ENCODE assay signal across 8 cellular contexts in the genomic region with DNA sequence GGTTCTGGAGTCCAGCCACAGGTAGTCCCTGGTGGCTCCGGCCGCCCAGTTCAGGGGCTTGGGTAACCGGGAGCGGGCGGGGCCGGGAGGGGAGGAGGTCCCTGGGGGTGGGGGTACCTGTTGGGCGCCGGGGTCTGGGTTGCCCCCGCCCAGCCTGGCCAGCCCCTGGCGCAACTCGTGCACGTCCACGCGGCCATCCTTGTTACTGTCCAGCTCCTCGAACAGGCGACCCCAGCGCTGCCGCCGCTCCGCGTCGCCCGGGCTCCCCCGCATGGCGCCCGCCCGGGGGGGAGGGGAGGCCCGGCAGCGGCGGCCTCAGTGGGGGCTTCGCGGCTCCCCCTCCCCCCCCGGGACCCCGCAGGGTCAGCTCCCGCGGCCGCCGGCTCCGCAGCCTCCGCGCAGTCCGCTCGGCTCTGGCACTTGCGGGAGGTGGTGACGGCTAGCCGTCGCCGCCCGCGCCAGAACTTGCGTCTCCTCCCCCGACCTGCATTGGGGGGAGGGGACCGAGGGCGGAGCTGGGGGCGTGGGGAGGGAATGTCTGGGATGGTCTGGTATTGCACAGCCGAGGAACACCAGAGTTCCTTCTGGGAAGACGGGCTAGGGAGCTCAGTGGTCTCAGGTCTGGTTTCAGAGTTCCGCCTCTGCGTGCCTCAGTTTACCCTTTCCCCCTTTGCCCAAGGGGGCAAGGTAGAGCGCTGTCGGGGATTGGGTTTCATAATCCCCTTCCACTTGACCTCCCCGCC. TPM values are rescaled to one million over a fixed set of nuclear protein-coding genes. Genes with fewer than 3 reads are reported as not detected.
DNase-seq lines count a peak whose midpoint lies in the region; ATAC-seq, FAIRE-seq and TF ChIP-seq lines count a peak whose summit lies in the region.

A gene (minus strand): TSS at position 437 of the 743 bp plus-strand sequence. CDS start 164 bp downstream, at position 273.

- peak within 1 kb of the TSS; percentile 4 for H3K4ac ChIP-seq in H1 (replicated peaks; ENCODE audit: insufficient read length, low read depth, low read length)

- H3K27ac ChIP-seq in H1 (ENCODE audit: low read depth, low read length), result 0 out of 2 replicates have a peak within 1 kb of the TSS, but pooled peaks have one; percentile 29

- no peak within 1 kb of the TSS for H2BK120ac ChIP-seq in H1 (replicated peaks; ENCODE audit: low read depth, low read length)

- peaks cover 11% of the 10 kb centered on the region for H3K23me2 ChIP-seq in H1 (ENCODE audit: low read depth, low read length)

- POLR2A ChIA-PET in activated CD4-positive, alpha-beta memory T cell treated with anti-CD3 and anti-CD28 coated beads for 36 hours (lab: Charles Lee), result interaction anchor here (1.1 kb wide), 1 partner anchor 22 kb away, joined by 3 read pairs; a partner anchor contains a TSS
- POLR2A ChIA-PET in H1 (lab: Charles Lee; ENCODE audit: partially characterized antibody), result interaction anchor here (0.5 to 1.1 kb wide), 8 partner anchors 13 to 1142 kb away, joined by 3 to 5 read pairs (median 4); a partner anchor contains a TSS

- FAIRE-seq in H1 (lab: Jason Lieb, UNC), result no peak

- H2AFZ ChIP-seq in H1 (ENCODE audit: low read length), result peak within 1 kb of the TSS; percentile 98

- no peak for TF ChIP-seq EP300 in H1 (IDR thresholded peaks at IDR 0.05; ENCODE audit: borderline replicate concordance in 1 of 2, low read depth in 2 of 2, low read length in 2 of 2)

- H3K23ac ChIP-seq in H1 (ENCODE audit: insufficient read length), result no peak within 1 kb of the TSS

- peaks cover 0 to 9% (median 0%) of the 10 kb centered on the region in 4 experiments; a peak in 5 of 7 replicates for H3K4me1 ChIP-seq in H1 (replicated peaks in 1 of 4; ENCODE audit: control insufficient read depth in 3 of 4, insufficient read depth in 4 of 4, low read length in 3 of 4)

- peaks cover 19% of the 10 kb centered on the region for H3K36me3 Mint-ChIP-seq in activated CD4-positive, alpha-beta memory T cell treated with anti-CD3 and anti-CD28 coated beads for 36 hours
- peaks cover 16% of the 10 kb centered on the region for H3K36me3 Mint-ChIP-seq in memory B cell

- H3K9me3 Mint-ChIP-seq in activated CD4-positive, alpha-beta memory T cell treated with anti-CD3 and anti-CD28 coated beads for 36 hours, result peaks cover 15% of the 10 kb centered on the region
- no peaks in the 10 kb centered on the region for H3K9me3 Mint-ChIP-seq in memory B cell

- DNase-seq in NCI-H2029 (lab: John Stamatoyannopoulos, UW) (peak; percentile 52), NCI-H2029 treated with DMSO at 0.1 percent for 48 hours (lab: John Stamatoyannopoulos, UW) (no peak), NCI-H510A treated with DMSO at 0.1 percent for 48 hours (lab: John Stamatoyannopoulos, UW) (peak; percentile 59), H1 (ENCODE audit: low read depth in 1 of 2, low spot score in 2 of 2) (peak; percentile 33 to 82), memory B cell (ENCODE audit: low spot score in 2 of 2) (peak; percentile 40 to 45)
- peak; percentile 73 for DNase-seq in activated CD4-positive, alpha-beta memory T cell treated with anti-CD3 and anti-CD28 coated beads for 36 hours
- DNase-seq in stimulated activated CD8-positive, alpha-beta memory T cell treated with anti-CD3 and anti-CD28 coated beads, Interleukin-4, amount 100 ng/mL, for 24 hours (ENCODE audit: low read depth), result peak; percentile 51

- no peak for TF ChIP-seq RAD21 in H1 (IDR thresholded peaks at IDR 0.05 in 1 of 2, conservative IDR thresholded peaks at IDR 0.05 in 1 of 2; ENCODE audit: low read depth in 2 of 2, low read length in 2 of 2)

- peak within 1 kb of the TSS; percentile 60 to 78 (median 66) for H3K4me3 ChIP-seq in H1 (ENCODE audit: extremely low read depth in 1 of 4, insufficient read depth in 2 of 4, low read depth in 3 of 4, low read length in 4 of 4)

- H2BK12ac ChIP-seq in H1 (ENCODE audit: low read depth, low read length), result peak within 1 kb of the TSS; percentile 84; the same call in 1 of the 2 replicates

- no peaks in the 10 kb centered on the region for H3K79me2 ChIP-seq in H1 (ENCODE audit: control insufficient read depth in 1 of 2, insufficient read depth in 2 of 2, low read length in 2 of 2)

- CTCF ChIA-PET in activated CD4-positive, alpha-beta memory T cell treated with anti-CD3 and anti-CD28 coated beads for 36 hours (lab: Charles Lee), result no interaction called here
- CTCF ChIA-PET in H1 (lab: Charles Lee; ENCODE audit: partially characterized antibody), result interaction anchor here (0.6 to 1.8 kb wide), 3 partner anchors 15 to 146 kb away, joined by 3 to 5 read pairs (median 5); a partner anchor contains a TSS

- H2BK5ac ChIP-seq in H1 (ENCODE audit: low read depth, low read length), result peak within 1 kb of the TSS; percentile 87; the same call in 1 of the 2 replicates

- no peaks in the 10 kb centered on the region; a peak in 1 of 7 replicates for H3K27me3 ChIP-seq in H1 (replicated peaks in 1 of 4; ENCODE audit: control insufficient read depth in 3 of 4, extremely low read depth in 1 of 4, insufficient read depth in 3 of 4, low read length in 3 of 4)

- TF ChIP-seq CTCF in H1 (IDR thresholded peaks at IDR 0.05; ENCODE audit: control extremely low read depth in 1 of 3, insufficient read depth in 1 of 3, low read depth in 1 of 3, low read length in 3 of 3), result no peak

- 0% methylated on average over 3 of the region's 62 CpGs; no CpG with 5 or more reads in 1 of the 2 experiments for WGBS in H1 (ENCODE audit: extremely low coverage in 1 of 2, insufficient coverage in 1 of 2, insufficient read length in 1 of 2, insufficient replicate concordance in 2 of 2, low coverage in 1 of 2, low lambda C conversion rate in 2 of 2, missing lambda C conversion rate in 1 of 2), 2 experiments

- TF ChIP-seq POLR2A in H1 (IDR thresholded peaks at IDR 0.05; ENCODE audit: control extremely low read depth in 1 of 2, low read depth in 2 of 2, low read length in 2 of 2), result no peak

- peak within 1 kb of the TSS; percentile 91 for H3K4me3 Mint-ChIP-seq in activated CD4-positive, alpha-beta memory T cell treated with anti-CD3 and anti-CD28 coated beads for 36 hours
- peak within 1 kb of the TSS; percentile 90 for H3K4me3 Mint-ChIP-seq in memory B cell

- H3K56ac ChIP-seq in H1 (replicated peaks; ENCODE audit: insufficient read length, low read depth, low read length), result peak within 1 kb of the TSS; percentile 18

- ATAC-seq in HG02870 (IDR thresholded peaks at IDR 0.05; ENCODE audit: unreplicated experiment), result peak; percentile 31
- ATAC-seq in memory B cell (ENCODE audit: low read depth), result peak; percentile 22

- no peaks in the 10 kb centered on the region for H3K9me3 ChIP-seq in H1 (ENCODE audit: insufficient read depth in 2 of 2, low read depth in 1 of 2, low read length in 1 of 2)

- no peaks in the 10 kb centered on the region for H4K20me1 ChIP-seq in H1 (replicated peaks in 1 of 2; ENCODE audit: control insufficient read depth in 1 of 2, insufficient read depth in 2 of 2, low read length in 2 of 2)

- peak within 1 kb of the TSS; percentile 88 for H3K27ac Mint-ChIP-seq in activated CD4-positive, alpha-beta memory T cell treated with anti-CD3 and anti-CD28 coated beads for 36 hours
- peak within 1 kb of the TSS; percentile 88 for H3K27ac Mint-ChIP-seq in memory B cell

- 0 out of 2 replicates have a peak within 1 kb of the TSS, but pooled peaks have one; percentile 25 for H4K8ac ChIP-seq in H1 (ENCODE audit: extremely low read depth, insufficient read depth, low read length)

- no peak within 1 kb of the TSS for H3K14ac ChIP-seq in H1 (ENCODE audit: insufficient read length)

- peak within 1 kb of the TSS; percentile 56 for H4K91ac ChIP-seq in H1 (replicated peaks; ENCODE audit: insufficient read length, low read length)

- H3K36me3 ChIP-seq in H1 (ENCODE audit: control insufficient read depth in 2 of 4, insufficient read depth in 4 of 4, low read length in 3 of 4), result peaks cover 0 to 8% (median 3%) of the 10 kb centered on the region in 4 experiments; a peak in 6 of 8 replicates

- no peaks in the 10 kb centered on the region for H3K79me1 ChIP-seq in H1 (ENCODE audit: low read depth, low read length)

- peak within 1 kb of the TSS in 2 of 4 experiments; percentile 32 to 43; a peak in 5 of 7 replicates for H3K9ac ChIP-seq in H1 (replicated peaks in 1 of 4; ENCODE audit: extremely low read depth in 1 of 4, low read depth in 3 of 4, low read length in 3 of 4)

- intact Hi-C loops in activated CD4-positive, alpha-beta memory T cell treated with anti-CD3 and anti-CD28 coated beads for 36 hours (cut with micrococcal nuclease), result loop anchor here (1.0 to 5.0 kb wide), 6 partner anchors 22 to 260 kb away; a partner anchor contains a TSS

- peak within 1 kb of the TSS; percentile 63 to 99 for H3K4me2 ChIP-seq in H1 (ENCODE audit: insufficient read depth in 1 of 2, low read depth in 2 of 2, low read length in 2 of 2)

- H3K27me3 Mint-ChIP-seq in activated CD4-positive, alpha-beta memory T cell treated with anti-CD3 and anti-CD28 coated beads for 36 hours, result no peaks in the 10 kb centered on the region
- no peaks in the 10 kb centered on the region for H3K27me3 Mint-ChIP-seq in memory B cell

- peak within 1 kb of the TSS; percentile 71; the same call in 1 of the 2 replicates for H3K18ac ChIP-seq in H1 (ENCODE audit: extremely low read depth, low read length)

- peak within 1 kb of the TSS; percentile 97 for H2BK15ac ChIP-seq in H1 (ENCODE audit: low read length)

- no peak within 1 kb of the TSS for H4K5ac ChIP-seq in H1 (ENCODE audit: insufficient read length, low read depth, low read length)

- no peak within 1 kb of the TSS for H2AK5ac ChIP-seq in H1 (ENCODE audit: low read depth, low read length)

- no peak within 1 kb of the TSS for H2BK20ac ChIP-seq in H1 (ENCODE audit: low read length)

- peaks cover 16% of the 10 kb centered on the region for H3K4me1 Mint-ChIP-seq in activated CD4-positive, alpha-beta memory T cell treated with anti-CD3 and anti-CD28 coated beads for 36 hours (ENCODE audit: low read depth)
- H3K4me1 Mint-ChIP-seq in memory B cell, result peaks cover 26% of the 10 kb centered on the region

TF ChIP-seq in H1, 55 proteins besides CTCF, POLR2A, EP300 and RAD21 (continues in another document):
- no peak for TF ChIP-seq EGR1 (IDR thresholded peaks at IDR 0.05; ENCODE audit: borderline replicate concordance, low read depth, low read length)
- TF ChIP-seq SIRT6 (IDR thresholded peaks at IDR 0.05; ENCODE audit: low read length), result no peak

RNA-seq across cellular contexts. Expression of the gene that starts here (rescaled TPM):
- total RNA-seq in activated CD4-positive, alpha-beta memory T cell treated with anti-CD3 and anti-CD28 coated beads for 36 hours, result 10 to 100 TPM; 28.6 to 29.6 TPM
- total RNA-seq in H1 (2021; fragmentation: NEBNext Ultra II Directional; extraction: Animal tissue kit (Norgen Biotek cat#: 25700)), result 48.1 and 54.0 TPM in 2 replicates
- 18.0 and 31.5 TPM in 2 replicates for polyA plus RNA-seq in H1 (2011; rRNA removed)
- 18.1 TPM for polyA plus RNA-seq in H1 (2011; cell fraction: cytosol; rRNA removed)
- polyA plus RNA-seq in H1 (2011; cell fraction: nucleus; rRNA removed), result 23.6 TPM
- 45.9 to 52.0 TPM (median 51.1 TPM) in 4 replicates for polyA plus RNA-seq in H1 (2012, experiment 1 of 2)
- polyA plus RNA-seq in H1 (2012, experiment 2 of 2), result 52.2 TPM
- polyA plus RNA-seq in H1 (2013, experiment 1 of 2), result 55.6 TPM
- 57.5 TPM for polyA plus RNA-seq in H1 (2013, experiment 2 of 2)
- polyA minus RNA-seq in H1 (2011; rRNA and poly(A)+ RNA removed), result 11.9 and 19.4 TPM in 2 replicates
- 33.5 TPM for polyA minus RNA-seq in H1 (2011; cell fraction: cytosol; rRNA and poly(A)+ RNA removed)
- polyA minus RNA-seq in H1 (2011; cell fraction: nucleus; rRNA and poly(A)+ RNA removed), result 17.9 TPM
